ENCODE assay signal across 19 cellular contexts in genomic region chr3:51354172-51354571, GRCh38.
"Had no signal": no experiment of that assay in that cellular context is flagged by ENCODE, and none has a peak within 500 bp of the region (broad histone marks: within the 10 kb centered on the region; RNA-seq: fewer than 3 reads in every experiment).

No MANE protein-coding gene starts in this region.

- H3K27me3 ChIP-seq: dorsolateral prefrontal cortex, neutrophil, stomach, thyroid gland had no signal

- ATAC-seq: left ventricle myocardium superior; mucosa of descending colon; natural killer cell treated with Interleukin-12 subunit alpha and Interleukin-12 subunit beta and Interleukin-15 and Interleukin-18, amount 100 ng/mL, for 72 hours; sciatic nerve had no signal

- H3K27ac ChIP-seq: lower lobe of right lung, neutrophil, stomach, thyroid gland had no signal

- H3K9me3 ChIP-seq: lower lobe of right lung, mucosa of descending colon, neutrophil, stomach, thyroid gland had no signal

- H3K36me3 ChIP-seq: lower lobe of right lung, neutrophil had no signal

- H3K4me3 ChIP-seq: dorsolateral prefrontal cortex, lower lobe of right lung, mucosa of descending colon, stomach, thyroid gland had no signal

- H3K4me3 Mint-ChIP-seq: mesothelial cell of epicardium; naive B cell; natural killer cell treated with Interleukin-12 subunit alpha and Interleukin-12 subunit beta and Interleukin-15 and Interleukin-18, amount 100 ng/mL, for 72 hours; neural crest cell; stimulated activated effector memory CD8-positive, alpha-beta T cell treated with anti-CD3 and anti-CD28 coated beads, Interleukin-12 subunit alpha, Interleukin-12 subunit beta, amount 100 ng/mL, for 72 hours had no signal

- H3K36me3 Mint-ChIP-seq: naive B cell; natural killer cell treated with Interleukin-12 subunit alpha and Interleukin-12 subunit beta and Interleukin-15 and Interleukin-18, amount 100 ng/mL, for 72 hours; stimulated activated effector memory CD8-positive, alpha-beta T cell treated with anti-CD3 and anti-CD28 coated beads, Interleukin-12 subunit alpha, Interleukin-12 subunit beta, amount 100 ng/mL, for 72 hours had no signal

- DNase-seq: effector CD4-positive, alpha-beta T cell; left ventricle myocardium superior; lower lobe of right lung; mucosa of descending colon; naive B cell; stimulated activated CD4-positive, alpha-beta T cell treated with anti-CD3 and anti-CD28 coated beads, Interleukin-2, amount 100 ng/mL, for 24 hours; stimulated activated CD4-positive, alpha-beta T cell treated with anti-CD3 and anti-CD28 coated beads, Interleukin-4, amount 100 ng/mL, for 24 hours; stimulated activated naive CD4-positive, alpha-beta T cell treated with Interleukin-2 at 50 U/mL for 16 hours; stomach; thyroid gland; trophoblast cell had no signal

- H3K4me1 Mint-ChIP-seq: mesothelial cell of epicardium; naive B cell; neural crest cell; stimulated activated effector memory CD8-positive, alpha-beta T cell treated with anti-CD3 and anti-CD28 coated beads, Interleukin-12 subunit alpha, Interleukin-12 subunit beta, amount 100 ng/mL, for 72 hours had no signal

- H3K9me3 Mint-ChIP-seq: mesothelial cell of epicardium; naive B cell; natural killer cell treated with Interleukin-12 subunit alpha and Interleukin-12 subunit beta and Interleukin-15 and Interleukin-18, amount 100 ng/mL, for 72 hours; stimulated activated effector memory CD8-positive, alpha-beta T cell treated with anti-CD3 and anti-CD28 coated beads, Interleukin-12 subunit alpha, Interleukin-12 subunit beta, amount 100 ng/mL, for 72 hours had no signal

- H3K27ac Mint-ChIP-seq: mesothelial cell of epicardium; natural killer cell treated with Interleukin-12 subunit alpha and Interleukin-12 subunit beta and Interleukin-15 and Interleukin-18, amount 100 ng/mL, for 72 hours; progenitor cell of endocrine pancreas; stimulated activated effector memory CD8-positive, alpha-beta T cell treated with anti-CD3 and anti-CD28 coated beads, Interleukin-12 subunit alpha, Interleukin-12 subunit beta, amount 100 ng/mL, for 72 hours had no signal

- H3K27me3 Mint-ChIP-seq: progenitor cell of endocrine pancreas had no signal
